Comparison of ENCODE assay signal across 9 cellular contexts in the genomic region with DNA sequence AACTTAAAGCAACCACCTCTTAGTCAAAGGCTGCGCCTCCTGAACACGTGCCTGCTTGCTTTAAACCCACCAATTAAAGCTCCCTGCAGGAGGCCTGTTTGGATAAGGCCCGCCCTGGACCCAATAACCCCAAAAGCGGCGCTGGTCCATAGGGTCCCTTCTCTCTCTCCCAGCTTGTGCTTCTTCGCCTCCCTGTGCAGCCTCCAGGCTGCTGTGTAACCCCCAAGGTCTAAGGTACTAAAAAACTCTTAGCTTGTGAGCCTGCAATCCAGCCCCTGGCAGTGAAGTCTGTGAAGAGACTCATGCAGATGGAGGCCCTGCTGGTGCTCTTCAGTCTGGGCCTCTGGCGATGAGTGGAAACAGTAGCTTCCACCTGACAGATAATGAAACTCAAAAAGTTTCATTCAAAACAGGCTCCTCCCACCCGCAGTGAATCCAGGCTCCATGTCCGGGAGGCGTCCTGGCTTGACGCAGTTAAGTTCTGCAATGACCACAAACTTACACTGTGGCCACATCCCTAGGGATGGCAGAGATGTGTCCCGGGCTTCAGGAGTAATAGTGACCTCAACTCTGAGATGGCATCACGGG.
A peak's percentile ranks its signal among the peaks of the same experiment; 100 is the strongest.
DNase-seq lines count a peak whose midpoint lies in the region; ATAC-seq, FAIRE-seq and TF ChIP-seq lines count a peak whose summit lies in the region.
"Had no signal": no experiment of that assay in that cellular context is flagged by ENCODE, and none has a peak within 500 bp of the region (broad histone marks: within the 10 kb centered on the region; RNA-seq: fewer than 3 reads in every experiment).

No MANE protein-coding gene starts in this region.

- no peak for TF ChIP-seq CTCF in osteoblast (IDR thresholded peaks at IDR 0.05; ENCODE audit: extremely low read depth, low read depth, low read length)

- peaks cover 7% of the 10 kb centered on the region for H3K79me2 ChIP-seq in osteoblast (ENCODE audit: insufficient read depth, low read length)

- DNase-seq in GM12891 (ENCODE audit: insufficient read length, low spot score): peak; percentile 49
- DNase-seq in activated CD8-positive, alpha-beta memory T cell treated with anti-CD3 and anti-CD28 coated beads, Interleukin-2, amount 50 U/mL, for 48 hours: peak; percentile 71
- no peak for DNase-seq in osteoblast (ENCODE audit: insufficient read length, low spot score, missing footprints)
- no peak for DNase-seq in NCI-H82 (lab: John Stamatoyannopoulos, UW)
- DNase-seq in frontal cortex (ENCODE audit: low spot score in 2 of 2): no peak
- no peak for DNase-seq in posterior cingulate gyrus
- DNase-seq: NCI-H1694 had no signal

- no peaks in the 10 kb centered on the region for H3K27me3 ChIP-seq in osteoblast (ENCODE audit: insufficient read depth, low read length)

- ATAC-seq in GM21576 (IDR thresholded peaks at IDR 0.05; ENCODE audit: unreplicated experiment) (peak; percentile 57), GM19324 (IDR thresholded peaks at IDR 0.05; ENCODE audit: low FRiP score, unreplicated experiment) (no peak)

- peak overlapping the region; percentile 38 for H3K27ac ChIP-seq in osteoblast (ENCODE audit: low read depth, low read length)

- no peak overlapping the region for H3K4me3 ChIP-seq in osteoblast (ENCODE audit: insufficient read depth, low read length)

- intact Hi-C loops in posterior cingulate gyrus (cut with DNase I): no loop called here

- no peak for FAIRE-seq in GM12891 (lab: Jason Lieb, UNC)
- FAIRE-seq in frontal cortex (lab: Jason Lieb, UNC): no peak

- H2AFZ ChIP-seq in osteoblast (ENCODE audit: low read length): no peak overlapping the region

- no peak for TF ChIP-seq POLR2A in GM12891 (IDR thresholded peaks at IDR 0.05; ENCODE audit: low read depth, low read length)

- H3K4me2 ChIP-seq in osteoblast (ENCODE audit: insufficient read depth, low read length): no peak overlapping the region

- H3K36me3 ChIP-seq in osteoblast (ENCODE audit: insufficient read depth, low read length): peaks cover 10% of the 10 kb centered on the region

- H3K4me1 ChIP-seq in osteoblast (ENCODE audit: insufficient read depth, low read length): peaks cover 26% of the 10 kb centered on the region

- H3K9me3 ChIP-seq in osteoblast (ENCODE audit: low read depth, low read length): no peaks in the 10 kb centered on the region

- H4K20me1 ChIP-seq in osteoblast (ENCODE audit: insufficient read depth, low read length): peaks cover 3% of the 10 kb centered on the region

TF ChIP-seq in GM12891, 5 proteins besides CTCF, POLR2A, EP300 and RAD21:
- TF ChIP-seq TAF1 (IDR thresholded peaks at IDR 0.05; ENCODE audit: low read depth, low read length) (no peak), POU2F2 (IDR thresholded peaks at IDR 0.05; ENCODE audit: low read depth, low read length) (no peak), SPI1 (IDR thresholded peaks at IDR 0.05; ENCODE audit: low read depth, low read length) (no peak), POLR2AphosphoS5 (IDR thresholded peaks at IDR 0.05; ENCODE audit: low read depth, low read length) (no peak), PAX5 (IDR thresholded peaks at IDR 0.05; ENCODE audit: insufficient read depth, low read length, severe bottlenecking) (no peak)

Comparison
In these comparisons a context has a peak if more than half of its experiments do, and no peak if none do; other contexts are left out.
1. DNase-seq: peak in GM12891 (single experiment) and activated CD8-positive, alpha-beta memory T cell treated with anti-CD3 and anti-CD28 coated beads, Interleukin-2, amount 50 U/mL, for 48 hours (single experiment); none in osteoblast (single experiment), NCI-H82 (single experiment), frontal cortex (0 of 2) and posterior cingulate gyrus (0 of 10).